Comparison of ENCODE assay signal across 8 cellular contexts in genomic region chr10:13528138-13528874, GRCh38. TPM values are rescaled to one million over a fixed set of nuclear protein-coding genes. Genes with fewer than 3 reads are reported as not detected.
DNase-seq lines count a peak whose midpoint lies in the region; ATAC-seq lines count a peak whose summit lies in the region.

No MANE protein-coding gene starts in this region.

- no peaks in the 10 kb centered on the region for H3K36me3 Mint-ChIP-seq in T-helper 1 cell treated with Interleukin-12 subunit alpha and Interleukin-12 subunit beta and Interleukin-4 antibody, amounts not matched to agents 30 μg/mL and 1 μg/mL, for 36 hours (ENCODE audit: low read depth)
- H3K36me3 Mint-ChIP-seq in activated T-cell treated with anti-CD3 and anti-CD28 coated beads, Interleukin-2, amount 50 U/mL, for 24 hours (ENCODE audit: low read depth), result no peaks in the 10 kb centered on the region

- peaks cover 68% of the 10 kb centered on the region for H3K27me3 Mint-ChIP-seq in T-helper 1 cell treated with Interleukin-12 subunit alpha and Interleukin-12 subunit beta and Interleukin-4 antibody, amounts not matched to agents 30 μg/mL and 1 μg/mL, for 36 hours (ENCODE audit: low read depth)
- H3K27me3 Mint-ChIP-seq in activated T-cell treated with anti-CD3 and anti-CD28 coated beads, Interleukin-2, amount 50 U/mL, for 24 hours, result peaks cover 72% of the 10 kb centered on the region

- no peak for DNase-seq in T-helper 1 cell
- DNase-seq in activated T-cell treated with anti-CD3 and anti-CD28 coated beads, Interleukin-2, amount 50 U/mL, for 24 hours, result no peak
- peak; percentile 54 for DNase-seq in left ventricle myocardium superior
- peak; percentile 68 for DNase-seq in retina
- DNase-seq in NCI-H526 treated with DMSO at 0.1 percent for 48 hours (lab: John Stamatoyannopoulos, UW), result no peak
- no peak for DNase-seq in NCI-H1694 (lab: John Stamatoyannopoulos, UW)
- DNase-seq in NCI-H510A (lab: John Stamatoyannopoulos, UW), result no peak

- intact Hi-C loops in left ventricle myocardium superior (cut with micrococcal nuclease), result no loop called here

- peaks cover 2% of the 10 kb centered on the region for H3K4me1 Mint-ChIP-seq in T-helper 1 cell treated with Interleukin-12 subunit alpha and Interleukin-12 subunit beta and Interleukin-4 antibody, amounts not matched to agents 30 μg/mL and 1 μg/mL, for 36 hours (ENCODE audit: low read depth)
- H3K4me1 Mint-ChIP-seq in activated T-cell treated with anti-CD3 and anti-CD28 coated beads, Interleukin-2, amount 50 U/mL, for 24 hours (ENCODE audit: low read depth), result peaks cover 6% of the 10 kb centered on the region

- no peaks in the 10 kb centered on the region for H3K9me3 Mint-ChIP-seq in T-helper 1 cell treated with Interleukin-12 subunit alpha and Interleukin-12 subunit beta and Interleukin-4 antibody, amounts not matched to agents 30 μg/mL and 1 μg/mL, for 36 hours
- no peaks in the 10 kb centered on the region for H3K9me3 Mint-ChIP-seq in activated T-cell treated with anti-CD3 and anti-CD28 coated beads, Interleukin-2, amount 50 U/mL, for 24 hours

- peak overlapping the region; percentile 47 for H3K4me3 Mint-ChIP-seq in T-helper 1 cell treated with Interleukin-12 subunit alpha and Interleukin-12 subunit beta and Interleukin-4 antibody, amounts not matched to agents 30 μg/mL and 1 μg/mL, for 36 hours
- H3K4me3 Mint-ChIP-seq in activated T-cell treated with anti-CD3 and anti-CD28 coated beads, Interleukin-2, amount 50 U/mL, for 24 hours, result peak overlapping the region; percentile 62

- ATAC-seq in left ventricle myocardium superior, result peak; percentile 47

- H3K27ac Mint-ChIP-seq in T-helper 1 cell treated with Interleukin-12 subunit alpha and Interleukin-12 subunit beta and Interleukin-4 antibody, amounts not matched to agents 30 μg/mL and 1 μg/mL, for 36 hours, result no peak overlapping the region
- no peak overlapping the region for H3K27ac Mint-ChIP-seq in activated T-cell treated with anti-CD3 and anti-CD28 coated beads, Interleukin-2, amount 50 U/mL, for 24 hours

RNA-seq across cellular contexts. Expression of gene BEND7, which starts 0.5 kb away (rescaled TPM):
- 17.4 TPM for total RNA-seq in left ventricle myocardium superior

RNA-seq across cellular contexts. Expression of gene PRPF18, which starts 58.5 kb away (rescaled TPM):
- 17.0 TPM for total RNA-seq in left ventricle myocardium superior

Comparison
In these comparisons a context has a peak if more than half of its experiments do, and no peak if none do; other contexts are left out.
1. DNase-seq: peak in left ventricle myocardium superior (single experiment) and retina (single experiment); none in T-helper 1 cell (0 of 5), activated T-cell treated with anti-CD3 and anti-CD28 coated beads, Interleukin-2, amount 50 U/mL, for 24 hours (single experiment), NCI-H526 treated with DMSO at 0.1 percent for 48 hours (single experiment), NCI-H1694 (single experiment) and NCI-H510A (single experiment).